14 cellular contexts compared by ENCODE assay signal in genomic region chr1:27570383-27570755, GRCh38. TPM values are rescaled to one million over a fixed set of nuclear protein-coding genes. Genes with fewer than 3 reads are reported as not detected.
DNase-seq lines count a peak whose midpoint lies in the region; ATAC-seq, FAIRE-seq and TF ChIP-seq lines count a peak whose summit lies in the region.
"Had no signal": no experiment of that assay in that cellular context is flagged by ENCODE, and none has a peak within 500 bp of the region (broad histone marks: within the 10 kb centered on the region; RNA-seq: fewer than 3 reads in every experiment).

No MANE protein-coding gene starts in this region.

- H3K4me1 Mint-ChIP-seq in activated T-cell treated with anti-CD3 and anti-CD28 coated beads, Interleukin-2, amount 50 U/mL, for 72 hours (ENCODE audit: low read depth), result peaks cover 20% of the 10 kb centered on the region

- H3K4me3 ChIP-seq in adrenal gland (no peak overlapping the region), hepatocyte (no peak overlapping the region), prostate gland (no peak overlapping the region)

- H3K27ac ChIP-seq in C4-2B (peak overlapping the region; percentile 15; the same call in 1 of the 2 replicates), adrenal gland (peak overlapping the region in 4 of 5 donors; percentile 72 to 96 (median 92)), hepatocyte (peak overlapping the region; percentile 78), prostate gland (peak overlapping the region; percentile 86 to 91)

- H3K27me3 Mint-ChIP-seq in activated T-cell treated with anti-CD3 and anti-CD28 coated beads, Interleukin-2, amount 50 U/mL, for 72 hours (ENCODE audit: low read depth), result no peaks in the 10 kb centered on the region

- no peak for FAIRE-seq in H54 (lab: Jason Lieb, UNC)
- FAIRE-seq: islet of Langerhans had no signal

- intact Hi-C loops in adrenal gland (cut with DNase I) (no loop called here), prostate gland (cut with DNase I) (no loop called here)

- TF ChIP-seq CTCF in C4-2B (conservative IDR thresholded peaks at IDR 0.05) (no peak), adrenal gland (IDR thresholded peaks at IDR 0.05) (no peak), hepatocyte (IDR thresholded peaks at IDR 0.05; ENCODE audit: poor library complexity) (no peak), prostate gland (IDR thresholded peaks at IDR 0.05) (no peak)

- no peaks in the 10 kb centered on the region for H3K36me3 Mint-ChIP-seq in activated T-cell treated with anti-CD3 and anti-CD28 coated beads, Interleukin-2, amount 50 U/mL, for 72 hours (ENCODE audit: insufficient read depth in 2 of 2)
- H3K36me3 Mint-ChIP-seq: activated naive CD4-positive, alpha-beta T cell treated with anti-CD3 and anti-CD28 coated beads, Interleukin-2, amount 50 U/mL, for 72 hours had no signal

- H3K9me3 Mint-ChIP-seq in activated T-cell treated with anti-CD3 and anti-CD28 coated beads, Interleukin-2, amount 50 U/mL, for 72 hours, result no peaks in the 10 kb centered on the region
- H3K9me3 Mint-ChIP-seq: activated naive CD4-positive, alpha-beta T cell treated with anti-CD3 and anti-CD28 coated beads, Interleukin-2, amount 50 U/mL, for 72 hours had no signal

- H3K4me3 Mint-ChIP-seq in activated T-cell treated with anti-CD3 and anti-CD28 coated beads, Interleukin-2, amount 50 U/mL, for 72 hours, result no peak overlapping the region
- H3K4me3 Mint-ChIP-seq: CD14-positive monocyte had no signal

- DNase-seq in adrenal gland (no peak), hepatocyte (ENCODE audit: low spot score) (no peak), prostate gland (ENCODE audit: low spot score) (no peak), EL (no peak), H54 (ENCODE audit: insufficient read length, low spot score) (no peak)
- DNase-seq in activated T-cell treated with anti-CD3 and anti-CD28 coated beads, Interleukin-2, amount 50 U/mL, for 72 hours, result no peak
- DNase-seq: activated CD4-positive, alpha-beta T cell treated with anti-CD3 and anti-CD28 coated beads, Interleukin-2, amount 50 U/mL, for 1 hour; KG1; stimulated activated CD8-positive, alpha-beta memory T cell treated with anti-CD3 and anti-CD28 coated beads, Interleukin-4, amount 100 ng/mL, for 48 hours had no signal

- H3K9me2 ChIP-seq in hepatocyte (replicated peaks; ENCODE audit: insufficient read depth), result no peaks in the 10 kb centered on the region

- peaks cover 87% of the 10 kb centered on the region for H3K79me2 ChIP-seq in hepatocyte

- H3K27me3 ChIP-seq in adrenal gland (no peaks in the 10 kb centered on the region), hepatocyte (no peaks in the 10 kb centered on the region), prostate gland (replicated peaks; ENCODE audit: insufficient read depth) (no peaks in the 10 kb centered on the region)

- H3K27ac Mint-ChIP-seq in activated T-cell treated with anti-CD3 and anti-CD28 coated beads, Interleukin-2, amount 50 U/mL, for 72 hours, result no peak overlapping the region

- peaks cover 79% of the 10 kb centered on the region for H4K20me1 ChIP-seq in hepatocyte (ENCODE audit: insufficient read depth, poor library complexity, severe bottlenecking)

- ATAC-seq in GM18517 (IDR thresholded peaks at IDR 0.05; ENCODE audit: unreplicated experiment), result no peak
- ATAC-seq in activated T-cell treated with anti-CD3 and anti-CD28 coated beads, Interleukin-2, amount 50 U/mL, for 72 hours (replicated peaks in 1 of 2), result no peak
- ATAC-seq: activated naive CD4-positive, alpha-beta T cell treated with anti-CD3 and anti-CD28 coated beads, Interleukin-2, amount 50 U/mL, for 72 hours had no signal

- H2AFZ ChIP-seq in hepatocyte, result no peak overlapping the region

- peaks cover 90 to 96% of the 10 kb centered on the region in 2 donors for H3K4me1 ChIP-seq in adrenal gland (replicated peaks in 1 of 2)
- H3K4me1 ChIP-seq in hepatocyte (ENCODE audit: insufficient read depth), result peaks cover 94% of the 10 kb centered on the region
- H3K4me1 ChIP-seq in prostate gland (replicated peaks), result peaks cover 37% of the 10 kb centered on the region

- TF ChIP-seq POLR2A in adrenal gland (IDR thresholded peaks at IDR 0.05), result no peak
- TF ChIP-seq POLR2A in prostate gland (IDR thresholded peaks at IDR 0.05), result no peak
- TF ChIP-seq POLR2A in H54 (IDR thresholded peaks at IDR 0.05; ENCODE audit: low read depth, low read length), result no peak

- 32 to 47% (median 38%) methylated on average over 2 of the region's 2 CpGs for WGBS in adrenal gland, 4 donors
- 69% methylated on average over 2 of the region's 2 CpGs for WGBS in hepatocyte (ENCODE audit: low lambda C conversion rate, missing lambda C conversion rate)
- 12% methylated on average over 2 of the region's 2 CpGs for WGBS in prostate gland

- H3K36me3 ChIP-seq in adrenal gland (replicated peaks in 1 of 2), result no peaks in the 10 kb centered on the region
- no peaks in the 10 kb centered on the region for H3K36me3 ChIP-seq in hepatocyte (replicated peaks; ENCODE audit: insufficient read depth, low read depth)
- H3K36me3 ChIP-seq in prostate gland, result no peaks in the 10 kb centered on the region

- H3K9me3 ChIP-seq in adrenal gland (replicated peaks in 1 of 3) (no peaks in the 10 kb centered on the region), hepatocyte (ENCODE audit: low read depth) (no peaks in the 10 kb centered on the region), prostate gland (no peaks in the 10 kb centered on the region)

- peak overlapping the region; percentile 69 for H3K4me2 ChIP-seq in hepatocyte

RNA-seq across cellular contexts. Expression of gene AHDC1, which starts 33.6 kb away (rescaled TPM):
- total RNA-seq in adrenal gland (100 to 1,000 TPM in 1 of 8 donors, 10 to 100 TPM in 7; 43.9 to 111 (median 71.8) TPM), hepatocyte (6.7 and 13.3 TPM in 2 replicates), prostate gland (10 to 100 TPM; 27.1 to 83.7 TPM)
- polyA plus RNA-seq in adrenal gland (10 to 100 TPM; 10.4 to 98.5 (median 27.0) TPM), hepatocyte (12.2 and 14.4 TPM in 2 replicates)
- total RNA-seq in activated T-cell treated with anti-CD3 and anti-CD28 coated beads, Interleukin-2, amount 50 U/mL, for 72 hours, result 1 to 10 TPM; 8.4 to 9.3 TPM

Comparison
In these comparisons a context has a peak if more than half of its experiments do, and no peak if none do; other contexts are left out.
1. H3K27ac ChIP-seq: peak in every context shown above with its lines; median percentile 92 in adrenal gland; 88 in prostate gland; 78 in hepatocyte; 15 in C4-2B.